Comparison of ENCODE assay signal across 1 cellular context in the genomic region with DNA sequence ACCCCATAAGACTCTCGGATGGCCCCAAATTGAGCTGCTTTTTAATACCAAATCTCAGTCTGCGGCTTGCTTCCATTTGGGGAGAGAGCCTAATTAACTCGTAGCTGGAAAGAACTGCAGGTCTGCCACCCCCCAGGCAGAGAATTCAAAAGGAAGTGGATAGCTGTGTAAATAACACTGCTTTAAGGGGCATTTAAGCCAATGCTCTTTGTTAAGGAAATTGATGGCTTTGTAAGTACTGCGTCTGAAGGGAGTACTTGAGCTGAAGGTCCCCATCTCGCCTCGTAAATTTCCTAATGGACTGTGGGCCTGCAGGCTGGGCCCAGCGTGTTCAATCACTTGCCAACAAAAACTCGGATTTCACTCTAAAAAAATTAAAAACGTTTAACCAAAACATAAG.
TF ChIP-seq lines count a peak whose summit lies in the region.

No MANE protein-coding gene starts in this region.

TF ChIP-seq in GM23338, 12 proteins besides CTCF, POLR2A, EP300 and RAD21 (continued from another document):
- TF ChIP-seq, protein P1, sequence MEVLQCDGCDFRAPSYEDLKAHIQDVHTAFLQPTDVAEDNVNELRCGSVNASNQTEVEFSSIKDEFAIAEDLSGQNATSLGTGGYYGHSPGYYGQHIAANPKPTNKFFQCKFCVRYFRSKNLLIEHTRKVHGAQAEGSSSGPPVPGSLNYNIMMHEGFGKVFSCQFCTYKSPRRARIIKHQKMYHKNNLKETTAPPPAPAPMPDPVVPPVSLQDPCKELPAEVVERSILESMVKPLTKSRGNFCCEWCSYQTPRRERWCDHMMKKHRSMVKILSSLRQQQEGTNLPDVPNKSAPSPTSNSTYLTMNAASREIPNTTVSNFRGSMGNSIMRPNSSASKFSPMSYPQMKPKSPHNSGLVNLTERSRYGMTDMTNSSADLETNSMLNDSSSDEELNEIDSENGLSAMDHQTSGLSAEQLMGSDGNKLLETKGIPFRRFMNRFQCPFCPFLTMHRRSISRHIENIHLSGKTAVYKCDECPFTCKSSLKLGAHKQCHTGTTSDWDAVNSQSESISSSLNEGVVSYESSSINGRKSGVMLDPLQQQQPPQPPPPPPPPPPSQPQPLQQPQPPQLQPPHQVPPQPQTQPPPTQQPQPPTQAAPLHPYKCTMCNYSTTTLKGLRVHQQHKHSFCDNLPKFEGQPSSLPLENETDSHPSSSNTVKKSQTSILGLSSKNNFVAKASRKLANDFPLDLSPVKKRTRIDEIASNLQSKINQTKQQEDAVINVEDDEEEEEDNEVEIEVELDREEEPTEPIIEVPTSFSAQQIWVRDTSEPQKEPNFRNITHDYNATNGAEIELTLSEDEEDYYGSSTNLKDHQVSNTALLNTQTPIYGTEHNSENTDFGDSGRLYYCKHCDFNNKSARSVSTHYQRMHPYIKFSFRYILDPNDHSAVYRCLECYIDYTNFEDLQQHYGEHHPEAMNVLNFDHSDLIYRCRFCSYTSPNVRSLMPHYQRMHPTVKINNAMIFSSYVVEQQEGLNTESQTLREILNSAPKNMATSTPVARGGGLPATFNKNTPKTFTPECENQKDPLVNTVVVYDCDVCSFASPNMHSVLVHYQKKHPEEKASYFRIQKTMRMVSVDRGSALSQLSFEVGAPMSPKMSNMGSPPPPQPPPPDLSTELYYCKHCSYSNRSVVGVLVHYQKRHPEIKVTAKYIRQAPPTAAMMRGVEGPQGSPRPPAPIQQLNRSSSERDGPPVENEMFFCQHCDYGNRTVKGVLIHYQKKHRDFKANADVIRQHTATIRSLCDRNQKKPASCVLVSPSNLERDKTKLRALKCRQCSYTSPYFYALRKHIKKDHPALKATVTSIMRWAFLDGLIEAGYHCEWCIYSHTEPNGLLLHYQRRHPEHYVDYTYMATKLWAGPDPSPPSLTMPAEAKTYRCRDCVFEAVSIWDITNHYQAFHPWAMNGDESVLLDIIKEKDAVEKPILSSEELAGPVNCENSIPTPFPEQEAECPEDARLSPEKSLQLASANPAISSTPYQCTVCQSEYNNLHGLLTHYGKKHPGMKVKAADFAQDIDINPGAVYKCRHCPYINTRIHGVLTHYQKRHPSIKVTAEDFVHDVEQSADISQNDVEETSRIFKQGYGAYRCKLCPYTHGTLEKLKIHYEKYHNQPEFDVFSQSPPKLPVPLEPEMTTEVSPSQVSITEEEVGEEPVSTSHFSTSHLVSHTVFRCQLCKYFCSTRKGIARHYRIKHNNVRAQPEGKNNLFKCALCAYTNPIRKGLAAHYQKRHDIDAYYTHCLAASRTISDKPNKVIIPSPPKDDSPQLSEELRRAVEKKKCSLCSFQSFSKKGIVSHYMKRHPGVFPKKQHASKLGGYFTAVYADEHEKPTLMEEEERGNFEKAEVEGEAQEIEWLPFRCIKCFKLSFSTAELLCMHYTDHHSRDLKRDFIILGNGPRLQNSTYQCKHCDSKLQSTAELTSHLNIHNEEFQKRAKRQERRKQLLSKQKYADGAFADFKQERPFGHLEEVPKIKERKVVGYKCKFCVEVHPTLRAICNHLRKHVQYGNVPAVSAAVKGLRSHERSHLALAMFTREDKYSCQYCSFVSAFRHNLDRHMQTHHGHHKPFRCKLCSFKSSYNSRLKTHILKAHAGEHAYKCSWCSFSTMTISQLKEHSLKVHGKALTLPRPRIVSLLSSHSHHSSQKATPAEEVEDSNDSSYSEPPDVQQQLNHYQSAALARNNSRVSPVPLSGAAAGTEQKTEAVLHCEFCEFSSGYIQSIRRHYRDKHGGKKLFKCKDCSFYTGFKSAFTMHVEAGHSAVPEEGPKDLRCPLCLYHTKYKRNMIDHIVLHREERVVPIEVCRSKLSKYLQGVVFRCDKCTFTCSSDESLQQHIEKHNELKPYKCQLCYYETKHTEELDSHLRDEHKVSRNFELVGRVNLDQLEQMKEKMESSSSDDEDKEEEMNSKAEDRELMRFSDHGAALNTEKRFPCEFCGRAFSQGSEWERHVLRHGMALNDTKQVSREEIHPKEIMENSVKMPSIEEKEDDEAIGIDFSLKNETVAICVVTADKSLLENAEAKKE (CRISPR knock-in tag; IDR thresholded peaks at IDR 0.05), result peak; percentile 78
- TF ChIP-seq ZNF114 (CRISPR knock-in tag; IDR thresholded peaks at IDR 0.05), result no peak
- TF ChIP-seq JUNB (IDR thresholded peaks at IDR 0.05; ENCODE audit: unreplicated experiment), result no peak
- TF ChIP-seq, protein P2, sequence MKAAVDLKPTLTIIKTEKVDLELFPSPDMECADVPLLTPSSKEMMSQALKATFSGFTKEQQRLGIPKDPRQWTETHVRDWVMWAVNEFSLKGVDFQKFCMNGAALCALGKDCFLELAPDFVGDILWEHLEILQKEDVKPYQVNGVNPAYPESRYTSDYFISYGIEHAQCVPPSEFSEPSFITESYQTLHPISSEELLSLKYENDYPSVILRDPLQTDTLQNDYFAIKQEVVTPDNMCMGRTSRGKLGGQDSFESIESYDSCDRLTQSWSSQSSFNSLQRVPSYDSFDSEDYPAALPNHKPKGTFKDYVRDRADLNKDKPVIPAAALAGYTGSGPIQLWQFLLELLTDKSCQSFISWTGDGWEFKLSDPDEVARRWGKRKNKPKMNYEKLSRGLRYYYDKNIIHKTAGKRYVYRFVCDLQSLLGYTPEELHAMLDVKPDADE (IDR thresholded peaks at IDR 0.05), result no peak
- no peak for TF ChIP-seq EZH2phosphoT487 (IDR thresholded peaks at IDR 0.05; ENCODE audit: unreplicated experiment)
- peak; percentile 99 for TF ChIP-seq NANOG (IDR thresholded peaks at IDR 0.05; ENCODE audit: borderline replicate concordance)
